ENCODE assay signal across 1 cellular context in the genomic region with DNA sequence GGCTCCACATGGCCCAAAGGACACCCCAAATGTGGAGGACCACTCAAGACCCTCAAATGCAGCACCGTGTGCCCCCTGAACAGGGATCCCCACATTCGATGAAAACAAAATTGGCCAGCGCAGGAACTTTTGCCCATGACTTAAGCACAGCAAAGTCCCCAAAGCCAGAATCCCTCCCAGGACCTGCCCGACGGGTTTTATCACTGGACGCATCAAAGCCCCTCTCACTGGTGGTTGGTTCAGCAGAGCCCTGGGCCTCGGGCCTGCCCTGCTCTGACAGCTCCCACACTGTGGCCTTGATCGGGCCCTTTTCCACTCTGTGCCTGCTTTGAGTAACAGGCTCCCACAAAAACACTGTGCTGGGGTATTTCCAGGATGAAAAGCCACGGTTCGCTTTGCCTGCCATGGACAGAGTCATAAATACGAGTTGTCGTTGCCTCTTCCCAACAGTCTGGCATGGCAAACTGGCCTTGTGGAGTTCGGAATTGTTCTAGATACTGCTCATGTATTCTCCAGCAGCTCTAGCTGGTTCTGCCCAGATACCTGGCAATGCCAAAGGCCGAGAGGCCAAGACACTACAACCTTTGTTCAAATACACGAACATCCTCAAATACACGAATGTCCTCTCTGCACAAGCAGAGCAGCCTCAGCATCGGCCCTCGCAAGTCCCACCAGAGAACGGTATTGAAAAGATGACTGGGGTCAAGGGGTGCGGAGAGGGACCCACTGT.
TF ChIP-seq lines count a peak whose summit lies in the region.

No MANE protein-coding gene starts in this region.

TF ChIP-seq in K562, 482 proteins besides CTCF, POLR2A, EP300 and RAD21:
- TF ChIP-seq ZNF395 (CRISPR knock-in tag; IDR thresholded peaks at IDR 0.05) (no peak), EZH2 (IDR thresholded peaks at IDR 0.05; ENCODE audit: borderline replicate concordance, low read depth, low read length) (0 out of 2 replicates have a peak, but pooled peaks have one; percentile 18)
TF ChIP-seq in K562: peak in this region for 1.
